ENCODE assay signal across 8 cellular contexts in the genomic region with DNA sequence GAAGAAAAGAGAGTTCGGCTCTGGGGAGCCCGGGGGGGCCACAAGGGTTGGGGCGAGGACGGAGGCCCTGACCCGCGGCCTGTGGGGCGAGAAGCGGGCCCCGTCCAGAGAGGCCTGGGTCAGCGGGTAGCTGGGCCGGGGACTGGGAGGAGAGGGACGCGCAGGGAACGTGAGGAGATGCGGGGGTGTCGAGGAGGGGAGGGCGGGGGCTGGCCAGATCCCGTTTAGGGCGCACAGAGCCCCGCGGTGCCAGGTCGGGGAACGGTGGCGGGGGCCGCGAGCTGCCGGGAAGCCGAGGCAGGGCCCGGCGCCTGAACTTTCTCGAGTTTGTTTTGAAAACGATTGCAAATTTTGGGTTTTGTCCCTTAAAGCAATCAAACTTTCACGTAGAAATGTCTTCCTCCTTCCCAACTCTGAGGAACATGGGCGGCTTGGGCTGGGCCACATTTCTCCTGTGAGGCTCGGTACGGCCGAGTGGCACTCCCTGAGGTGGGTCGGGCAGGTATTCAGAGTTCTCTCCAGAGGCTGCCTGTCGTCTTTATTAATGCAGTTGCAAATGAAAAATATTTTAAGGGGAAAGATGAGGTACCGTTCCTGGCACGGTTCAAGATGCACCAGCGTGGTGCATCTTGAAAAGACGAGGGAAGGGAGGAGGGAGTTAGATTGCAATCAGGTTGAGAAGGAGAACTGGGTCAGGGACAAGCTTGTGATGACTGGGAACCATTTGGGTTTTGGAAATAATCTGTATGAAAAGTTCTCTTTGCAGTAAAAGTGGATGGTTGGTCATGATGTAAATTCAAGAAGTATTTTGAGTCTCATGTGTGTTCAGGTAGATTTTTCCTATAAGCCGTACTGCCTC. TPM values are rescaled to one million over a fixed set of nuclear protein-coding genes. Genes with fewer than 3 reads are reported as not detected.
A peak's percentile ranks its signal among the peaks of the same experiment; 100 is the strongest.
DNase-seq lines count a peak whose midpoint lies in the region; ATAC-seq and TF ChIP-seq lines count a peak whose summit lies in the region.

No MANE protein-coding gene starts in this region.

- no peaks in the 10 kb centered on the region for H3K27me3 ChIP-seq in MM.1S (replicated peaks; ENCODE audit: insufficient read depth, low read length)
- no peaks in the 10 kb centered on the region for H3K27me3 ChIP-seq in left ventricle myocardium inferior (ENCODE audit: low read depth)

- ATAC-seq in GM21529 (IDR thresholded peaks at IDR 0.05; ENCODE audit: unreplicated experiment) (no peak), HG03025 (IDR thresholded peaks at IDR 0.05; ENCODE audit: low FRiP score, unreplicated experiment) (no peak)

- H3K27ac ChIP-seq in MM.1S (ENCODE audit: low read length) (no peak overlapping the region), left ventricle myocardium inferior (replicated peaks) (peak overlapping the region; percentile 53)

- peak overlapping the region; percentile 77 for H3K4me3 ChIP-seq in GM12875 (ENCODE audit: low read depth, low read length)
- peak overlapping the region; percentile 93 for H3K4me3 ChIP-seq in MM.1S (ENCODE audit: low read length)
- peak overlapping the region; percentile 87 for H3K4me3 ChIP-seq in left ventricle myocardium inferior

- no peaks in the 10 kb centered on the region for H3K9me3 Mint-ChIP-seq in progenitor cell of endocrine pancreas (ENCODE audit: low read depth)

- no peaks in the 10 kb centered on the region for H4K20me1 ChIP-seq in MM.1S (ENCODE audit: insufficient read depth, low read length)

- peaks cover 5% of the 10 kb centered on the region for H3K27me3 Mint-ChIP-seq in progenitor cell of endocrine pancreas

- DNase-seq in MM.1S (no peak), left ventricle myocardium inferior (peak; percentile 22), progenitor cell of endocrine pancreas (ENCODE audit: low spot score, unreplicated experiment) (peak; percentile 18), T1000 (lab: John Stamatoyannopoulos, UW) (no peak)
- DNase-seq in activated naive CD4-positive, alpha-beta T cell treated with anti-CD3 and anti-CD28 coated beads, Interleukin-2, amount 50 U/mL, for 16 hours = peak; percentile 29

- H3K9me2 ChIP-seq in MM.1S (replicated peaks; ENCODE audit: insufficient read depth, low read length) = no peaks in the 10 kb centered on the region

- peak overlapping the region; percentile 98 for H2AFZ ChIP-seq in MM.1S (ENCODE audit: low read length)

- H3F3A ChIP-seq in MM.1S (ENCODE audit: insufficient read depth, low read length) = no peaks in the 10 kb centered on the region

- peak overlapping the region; percentile 76 for H3K9ac ChIP-seq in MM.1S (ENCODE audit: low read length)

- intact Hi-C loops in left ventricle myocardium inferior (cut with micrococcal nuclease) = no loop called here

- peak overlapping the region; percentile 94 for H3K27ac Mint-ChIP-seq in progenitor cell of endocrine pancreas

- peaks cover 24% of the 10 kb centered on the region for H3K4me1 Mint-ChIP-seq in progenitor cell of endocrine pancreas (ENCODE audit: low read depth)

- no peaks in the 10 kb centered on the region for H3K36me3 ChIP-seq in MM.1S (replicated peaks; ENCODE audit: insufficient read depth, low read length)
- H3K36me3 ChIP-seq in left ventricle myocardium inferior = no peaks in the 10 kb centered on the region

- H3K4me3 Mint-ChIP-seq in progenitor cell of endocrine pancreas (ENCODE audit: low read depth) = peak overlapping the region; percentile 92

- H3K36me3 Mint-ChIP-seq in progenitor cell of endocrine pancreas (ENCODE audit: insufficient read depth) = no peaks in the 10 kb centered on the region

- TF ChIP-seq CTCF in GM12875 (IDR thresholded peaks at IDR 0.05; ENCODE audit: borderline replicate concordance, insufficient read depth, low read depth, low read length) = no peak
- no peak for TF ChIP-seq CTCF in MM.1S (IDR thresholded peaks at IDR 0.05; ENCODE audit: low read length)
- no peak for TF ChIP-seq CTCF in left ventricle myocardium inferior (IDR thresholded peaks at IDR 0.05; ENCODE audit: borderline replicate concordance)
- no peak for TF ChIP-seq CTCF in progenitor cell of endocrine pancreas (IDR thresholded peaks at IDR 0.05; ENCODE audit: unreplicated experiment)

- H3K4me1 ChIP-seq in MM.1S (ENCODE audit: low read length) (no peaks in the 10 kb centered on the region), left ventricle myocardium inferior (peaks cover 47% of the 10 kb centered on the region)

- H3K9me3 ChIP-seq in MM.1S (replicated peaks; ENCODE audit: insufficient read depth, low read length) (no peaks in the 10 kb centered on the region), left ventricle myocardium inferior (replicated peaks) (no peaks in the 10 kb centered on the region)

- peak overlapping the region; percentile 93 for H3K4me2 ChIP-seq in MM.1S (ENCODE audit: low read depth, low read length)

- H3K79me2 ChIP-seq in MM.1S (ENCODE audit: low read length) = peaks cover 55% of the 10 kb centered on the region

RNA-seq across cellular contexts. Expression of a gene that starts 1.0 kb away (rescaled TPM):
- total RNA-seq in left ventricle myocardium inferior (16.1 TPM), progenitor cell of endocrine pancreas (30.8 and 34.2 TPM in 2 replicates)

Comparison
In these comparisons a context has a peak if more than half of its experiments do, and no peak if none do; other contexts are left out.
1. DNase-seq: peak in activated naive CD4-positive, alpha-beta T cell treated with anti-CD3 and anti-CD28 coated beads, Interleukin-2, amount 50 U/mL, for 16 hours (single experiment), left ventricle myocardium inferior (single experiment) and progenitor cell of endocrine pancreas (single experiment); none in MM.1S (single experiment) and T1000 (single experiment).
2. Peak in every context shown above with its lines, with median percentiles within 50 percentile points of each other: H3K4me3 ChIP-seq.